Comparison of ENCODE assay signal across 1 cellular context in genomic region chr3:39404943-39405686, GRCh38.
TF ChIP-seq lines count a peak whose summit lies in the region.

No MANE protein-coding gene starts in this region.

TF ChIP-seq in GM12878, 131 proteins besides CTCF, POLR2A, EP300 and RAD21:
- no peak for TF ChIP-seq SREBF1 (IDR thresholded peaks at IDR 0.05; ENCODE audit: low read length)
- TF ChIP-seq SMAD5 (IDR thresholded peaks at IDR 0.05; ENCODE audit: low read depth), result no peak
- no peak for TF ChIP-seq IRF3 (IDR thresholded peaks at IDR 0.05)
- no peak for TF ChIP-seq YBX1 (IDR thresholded peaks at IDR 0.05)
- no peak for TF ChIP-seq ATF3 (IDR thresholded peaks at IDR 0.05; ENCODE audit: borderline replicate concordance, extremely low read depth, low read depth, low read length)
- TF ChIP-seq CHD2 (IDR thresholded peaks at IDR 0.05; ENCODE audit: borderline replicate concordance, low read depth, low read length), result no peak
- TF ChIP-seq TCF12 (IDR thresholded peaks at IDR 0.05; ENCODE audit: low read depth, low read length), result no peak
- TF ChIP-seq USF1 (IDR thresholded peaks at IDR 0.05; ENCODE audit: borderline replicate concordance, extremely low read length, insufficient read depth, low read depth, low read length), result no peak
- TF ChIP-seq POLR2AphosphoS2 (IDR thresholded peaks at IDR 0.05; ENCODE audit: low read depth, low read length), result no peak
- no peak for TF ChIP-seq BCLAF1 (IDR thresholded peaks at IDR 0.05)
- no peak for TF ChIP-seq MTA2 (IDR thresholded peaks at IDR 0.05; ENCODE audit: low read depth)
- TF ChIP-seq CREB1 (IDR thresholded peaks at IDR 0.05; ENCODE audit: low read depth), result no peak
- TF ChIP-seq RB1 (IDR thresholded peaks at IDR 0.05; ENCODE audit: borderline replicate concordance), result no peak
- TF ChIP-seq ETV6 (conservative IDR thresholded peaks at IDR 0.05 in 1 of 2, IDR thresholded peaks at IDR 0.05 in 1 of 2; ENCODE audit: borderline replicate concordance in 1 of 2, low read depth in 1 of 2), result no peak
- TF ChIP-seq RBBP5 (conservative IDR thresholded peaks at IDR 0.05), result no peak
- TF ChIP-seq RAD51 (IDR thresholded peaks at IDR 0.05), result no peak
- no peak for TF ChIP-seq ZNF217 (IDR thresholded peaks at IDR 0.05)
- no peak for TF ChIP-seq YY1 (IDR thresholded peaks at IDR 0.05; ENCODE audit: low read depth, low read length)
